ENCODE assay signal across 7 cellular contexts in genomic region chr15:56243774-56244236, GRCh38. TPM values are rescaled to one million over a fixed set of nuclear protein-coding genes. Genes with fewer than 3 reads are reported as not detected.
DNase-seq lines count a peak whose midpoint lies in the region; ATAC-seq and TF ChIP-seq lines count a peak whose summit lies in the region.

Gene RFX7, minus strand, starts transcription at chr15:56243879. Its CDS starts 594 bp downstream, at chr15:56243285.

- H3K9ac ChIP-seq in colonic mucosa (ENCODE audit: low read depth in 2 of 2, low read length in 2 of 2): peak within 1 kb of the TSS; percentile 59 to 73

- no peak for TF ChIP-seq CTCF in colonic mucosa (IDR thresholded peaks at IDR 0.05)

- peaks cover 1% of the 10 kb centered on the region for H3K9me3 Mint-ChIP-seq in activated CD4-positive, alpha-beta T cell treated with anti-CD3 and anti-CD28 coated beads for 36 hours (ENCODE audit: low read depth)

- peak within 1 kb of the TSS; percentile 55 for H3K4me3 ChIP-seq in colonic mucosa

- POLR2A ChIA-PET in activated CD4-positive, alpha-beta T cell treated with anti-CD3 and anti-CD28 coated beads for 36 hours (lab: Charles Lee): interaction anchor here (0.6 kb wide), 1 partner anchor 168 kb away, joined by 3 read pairs; no protein-coding TSS in a partner anchor

- H3K27ac ChIP-seq in colonic mucosa: peak within 1 kb of the TSS; percentile 68

- CTCF ChIA-PET in activated CD4-positive, alpha-beta T cell treated with anti-CD3 and anti-CD28 coated beads for 36 hours (lab: Charles Lee): interaction anchor here (0.6 to 2.8 kb wide), 3 partner anchors 36 to 1050 kb away, joined by 3 to 8 read pairs (median 4); no protein-coding TSS in a partner anchor

- H3K4me3 Mint-ChIP-seq in activated CD4-positive, alpha-beta T cell treated with anti-CD3 and anti-CD28 coated beads for 36 hours: peak within 1 kb of the TSS; percentile 80

- ATAC-seq in GM18511 (IDR thresholded peaks at IDR 0.05; ENCODE audit: unreplicated experiment): peak; percentile 59
- ATAC-seq in HG02852 (IDR thresholded peaks at IDR 0.05; ENCODE audit: unreplicated experiment): peak; percentile 50
- ATAC-seq in activated CD4-positive, alpha-beta T cell treated with anti-CD3 and anti-CD28 coated beads for 36 hours: peak; percentile 59

- peak; percentile 88 for DNase-seq in NCI-H2227 (lab: John Stamatoyannopoulos, UW; ENCODE audit: unreplicated experiment)
- peak; percentile 84 for DNase-seq in activated CD4-positive, alpha-beta T cell treated with anti-CD3 and anti-CD28 coated beads for 36 hours
- DNase-seq in colonic mucosa: peak; percentile 70
- DNase-seq in left kidney (ENCODE audit: low read depth, low spot score): peak; percentile 94
- peak; percentile 61 to 71 for DNase-seq in stimulated activated CD4-positive, alpha-beta T cell treated with anti-CD3 and anti-CD28 coated beads, Interleukin-1b, Interleukin-23, amount 100 ng/mL, for 4 hours (ENCODE audit: low read depth in 2 of 2)

- peaks cover 30% of the 10 kb centered on the region for H3K4me1 Mint-ChIP-seq in activated CD4-positive, alpha-beta T cell treated with anti-CD3 and anti-CD28 coated beads for 36 hours

- H3K9me3 ChIP-seq in colonic mucosa: no peaks in the 10 kb centered on the region

- no peaks in the 10 kb centered on the region for H3K36me3 ChIP-seq in colonic mucosa

- intact Hi-C loops in activated CD4-positive, alpha-beta T cell treated with anti-CD3 and anti-CD28 coated beads for 36 hours (cut with DNase I, micrococcal nuclease): loop anchor here (2.0 to 10.0 kb wide), 7 partner anchors 37 to 641 kb away; partner anchors contain the start of genes NEDD4 (in 1 of the 2) and ZNF280D (in 1 of the 2)
- intact Hi-C loops in colonic mucosa (cut with DNase I): loop anchor here (10.0 kb wide), 1 partner anchor 249 kb away; the partner anchor contains the start of gene NEDD4

- H3K4me1 ChIP-seq in colonic mucosa: peaks cover 9% of the 10 kb centered on the region

- no peaks in the 10 kb centered on the region for H3K27me3 Mint-ChIP-seq in activated CD4-positive, alpha-beta T cell treated with anti-CD3 and anti-CD28 coated beads for 36 hours

- peak within 1 kb of the TSS; percentile 96 for H3K27ac Mint-ChIP-seq in activated CD4-positive, alpha-beta T cell treated with anti-CD3 and anti-CD28 coated beads for 36 hours

- H3K27me3 ChIP-seq in colonic mucosa: no peaks in the 10 kb centered on the region

- H3K36me3 Mint-ChIP-seq in activated CD4-positive, alpha-beta T cell treated with anti-CD3 and anti-CD28 coated beads for 36 hours (ENCODE audit: low read depth): peaks cover 5% of the 10 kb centered on the region

RNA-seq across cellular contexts. Expression of gene RFX7, which starts in this region (rescaled TPM):
- total RNA-seq in activated CD4-positive, alpha-beta T cell treated with anti-CD3 and anti-CD28 coated beads for 36 hours: 10 to 100 TPM; 24.0 to 31.4 TPM
- 10 to 100 TPM; 10.6 to 15.4 TPM for total RNA-seq in colonic mucosa

Comparison
In these comparisons a context has a peak if more than half of its experiments do, and no peak if none do; other contexts are left out.
1. Peak in every context shown above with its lines: DNase-seq, ATAC-seq, H3K4me3 ChIP-seq and H3K27ac ChIP-seq.